Comparison of ENCODE assay signal across 8 cellular contexts in genomic region chr17:19003966-19004600, GRCh38. TPM values are rescaled to one million over a fixed set of nuclear protein-coding genes. Genes with fewer than 3 reads are reported as not detected.
DNase-seq lines count a peak whose midpoint lies in the region; ATAC-seq and TF ChIP-seq lines count a peak whose summit lies in the region.

No MANE protein-coding gene starts in this region.

- peak; percentile 69 for ATAC-seq in HCT116

- no peaks in the 10 kb centered on the region for H3K9me3 Mint-ChIP-seq in activated T-helper 1 cell treated with anti-CD3 and anti-CD28 coated beads, Interleukin-12 subunit alpha, Interleukin-12 subunit beta, Interleukin-2, Interleukin-4 antibody, amounts not matched to agents 30 ng/mL and 10 ng/mL and 1 ng/mL, durations not matched to agents 14 hours and 24 hours and 36 hours

- H3K9ac ChIP-seq in HCT116 (ENCODE audit: low read length) (peak overlapping the region; percentile 85), rectal smooth muscle tissue (ENCODE audit: low read length) (no peak overlapping the region)

- peaks cover 9% of the 10 kb centered on the region for H3K27me3 Mint-ChIP-seq in activated T-helper 1 cell treated with anti-CD3 and anti-CD28 coated beads, Interleukin-12 subunit alpha, Interleukin-12 subunit beta, Interleukin-2, Interleukin-4 antibody, amounts not matched to agents 30 ng/mL and 10 ng/mL and 1 ng/mL, durations not matched to agents 14 hours and 24 hours and 36 hours (ENCODE audit: insufficient read depth)

- no peaks in the 10 kb centered on the region for H3K9me2 ChIP-seq in HCT116 (ENCODE audit: insufficient read depth)

- peaks cover 22% of the 10 kb centered on the region for H3K4me1 Mint-ChIP-seq in activated T-helper 1 cell treated with anti-CD3 and anti-CD28 coated beads, Interleukin-12 subunit alpha, Interleukin-12 subunit beta, Interleukin-2, Interleukin-4 antibody, amounts not matched to agents 30 ng/mL and 10 ng/mL and 1 ng/mL, durations not matched to agents 14 hours and 24 hours and 36 hours (ENCODE audit: low read depth)

- no peaks in the 10 kb centered on the region; the same call in 1 of the 2 replicates for H4K20me1 ChIP-seq in HCT116 (ENCODE audit: insufficient read depth)

- no peak for TF ChIP-seq POLR2A in HCT116 (IDR thresholded peaks at IDR 0.05; ENCODE audit: borderline replicate concordance, extremely low read depth, insufficient read depth, insufficient read length)

- POLR2A ChIA-PET in HCT116 (lab: Charles Lee), result no interaction called here

- intact Hi-C loops in HCT116 (cut with micrococcal nuclease), result no loop called here
- intact Hi-C loops in activated T-helper 1 cell treated with anti-CD3 and anti-CD28 coated beads, Interleukin-12 subunit alpha, Interleukin-12 subunit beta, Interleukin-2, Interleukin-4 antibody, amounts not matched to agents 30 ng/mL and 10 ng/mL and 1 ng/mL, durations not matched to agents 14 hours and 24 hours and 36 hours (cut with micrococcal nuclease), result loop anchor here (1.0 to 5.0 kb wide), 3 partner anchors 42 to 144 kb away; no protein-coding TSS in a partner anchor

- peaks cover 6% of the 10 kb centered on the region for H3K36me3 Mint-ChIP-seq in activated T-helper 1 cell treated with anti-CD3 and anti-CD28 coated beads, Interleukin-12 subunit alpha, Interleukin-12 subunit beta, Interleukin-2, Interleukin-4 antibody, amounts not matched to agents 30 ng/mL and 10 ng/mL and 1 ng/mL, durations not matched to agents 14 hours and 24 hours and 36 hours (ENCODE audit: low read depth)

- H3K27ac Mint-ChIP-seq in activated T-helper 1 cell treated with anti-CD3 and anti-CD28 coated beads, Interleukin-12 subunit alpha, Interleukin-12 subunit beta, Interleukin-2, Interleukin-4 antibody, amounts not matched to agents 30 ng/mL and 10 ng/mL and 1 ng/mL, durations not matched to agents 14 hours and 24 hours and 36 hours, result peak overlapping the region; percentile 84

- H3K4me3 ChIP-seq in HCT116 (replicated peaks in 1 of 2; ENCODE audit: low read depth in 1 of 2, low read length in 2 of 2) (peak overlapping the region; percentile 83 to 84), rectal smooth muscle tissue (ENCODE audit: low read length) (peak overlapping the region; percentile 82)

- peaks cover 13 to 32% of the 10 kb centered on the region in 2 experiments; a peak in 3 of 4 replicates for H3K4me1 ChIP-seq in HCT116 (ENCODE audit: control insufficient read depth in 1 of 2, insufficient read depth in 2 of 2, low read length in 2 of 2)
- H3K4me1 ChIP-seq in rectal smooth muscle tissue (ENCODE audit: control insufficient read depth, insufficient read depth, low read length), result peaks cover 4% of the 10 kb centered on the region

- TF ChIP-seq RAD21 in HCT116 (IDR thresholded peaks at IDR 0.05; ENCODE audit: low read depth), result no peak

- H3K4me2 ChIP-seq in HCT116 (ENCODE audit: low read length), result peak overlapping the region; percentile 100

- H3K79me2 ChIP-seq in HCT116 (ENCODE audit: insufficient read depth, low read length), result peaks cover 52% of the 10 kb centered on the region

- no peak overlapping the region for H2AFZ ChIP-seq in HCT116 (ENCODE audit: low read depth, low read length, poor library complexity, severe bottlenecking)

- CTCF ChIA-PET in HCT116 (lab: Charles Lee), result no interaction called here

- H3K27ac ChIP-seq in HCT116 (ENCODE audit: low read depth, low read length), result peak overlapping the region; percentile 78
- peak overlapping the region; percentile 21 for H3K27ac ChIP-seq in rectal smooth muscle tissue (ENCODE audit: low read depth, low read length)

- peaks cover 9 to 42% of the 10 kb centered on the region in 2 experiments; a peak in 3 of 4 replicates for H3K36me3 ChIP-seq in HCT116 (ENCODE audit: control insufficient read depth in 1 of 2, insufficient read depth in 2 of 2, low read length in 2 of 2)
- H3K36me3 ChIP-seq in rectal smooth muscle tissue (ENCODE audit: control insufficient read depth, insufficient read depth, low read length), result no peaks in the 10 kb centered on the region

- BruUV-seq in HCT116 (replicated peaks; lab: Mats Ljungman, UMichigan), result no TSS peak

- no peaks in the 10 kb centered on the region for H3K9me3 ChIP-seq in HCT116 (ENCODE audit: control insufficient read depth in 1 of 2, insufficient read depth in 1 of 2, low read depth in 1 of 2, low read length in 2 of 2)

- RAD21 ChIA-PET in HCT116 (lab: Charles Lee; ENCODE audit: low non-redundant PET in 1 of 2, low total read pairs in 2 of 2, uncharacterized antibody in 2 of 2, unreplicated experiment in 2 of 2), result no interaction called here

- H3K4me3 Mint-ChIP-seq in activated T-helper 1 cell treated with anti-CD3 and anti-CD28 coated beads, Interleukin-12 subunit alpha, Interleukin-12 subunit beta, Interleukin-2, Interleukin-4 antibody, amounts not matched to agents 30 ng/mL and 10 ng/mL and 1 ng/mL, durations not matched to agents 14 hours and 24 hours and 36 hours, result peak overlapping the region; percentile 91

- DNase-seq in DMS53 treated with DMSO at 0.1 percent for 48 hours (lab: John Stamatoyannopoulos, UW; ENCODE audit: unreplicated experiment) (peak; percentile 4), HCT116 (ENCODE audit: low read depth, low spot score) (no peak), NCI-H526 treated with DMSO at 0.1 percent for 48 hours (lab: John Stamatoyannopoulos, UW) (peak; percentile 21), germinal center (ENCODE audit: low spot score) (peak; percentile 48), DMS153 treated with DMSO at 0.1 percent for 48 hours (lab: John Stamatoyannopoulos, UW; ENCODE audit: unreplicated experiment) (no peak), GF-D8 (lab: John Stamatoyannopoulos, UW) (no peak)
- DNase-seq in activated T-helper 1 cell treated with anti-CD3 and anti-CD28 coated beads, Interleukin-12 subunit alpha, Interleukin-12 subunit beta, Interleukin-2, Interleukin-4 antibody, amounts not matched to agents 30 ng/mL and 10 ng/mL and 1 ng/mL, durations not matched to agents 14 hours and 24 hours and 36 hours (ENCODE audit: low spot score), result peak; percentile 16

- H3K27me3 ChIP-seq in HCT116 (ENCODE audit: insufficient read depth, low read length) (no peaks in the 10 kb centered on the region), rectal smooth muscle tissue (ENCODE audit: control insufficient read depth, insufficient read depth, low read length) (no peaks in the 10 kb centered on the region)

- no peak for TF ChIP-seq CTCF in HCT116 (IDR thresholded peaks at IDR 0.05 in 2 of 3, conservative IDR thresholded peaks at IDR 0.05 in 1 of 3; ENCODE audit: borderline replicate concordance in 1 of 3, insufficient read depth in 1 of 3, low read depth in 2 of 3, low read length in 2 of 3)

TF ChIP-seq in HCT116, 20 proteins besides CTCF, POLR2A, EP300 and RAD21 (continues in another document):
- TF ChIP-seq EZH2phosphoT487 (IDR thresholded peaks at IDR 0.05; ENCODE audit: borderline replicate concordance), result no peak
- no peak for TF ChIP-seq ZBTB33 (IDR thresholded peaks at IDR 0.05; ENCODE audit: extremely low read depth, insufficient replicate concordance, low read length)
- TF ChIP-seq POLR2AphosphoS5 (IDR thresholded peaks at IDR 0.05; ENCODE audit: low read depth, low read length), result no peak
- TF ChIP-seq CEBPB (IDR thresholded peaks at IDR 0.05; ENCODE audit: low read depth), result no peak
- TF ChIP-seq ZNF274 (IDR thresholded peaks at IDR 0.05; ENCODE audit: low read depth, low read length), result no peak
- TF ChIP-seq YY1 (IDR thresholded peaks at IDR 0.05; ENCODE audit: extremely low read depth, insufficient replicate concordance, low read depth, low read length), result no peak
- TF ChIP-seq, protein P1, sequence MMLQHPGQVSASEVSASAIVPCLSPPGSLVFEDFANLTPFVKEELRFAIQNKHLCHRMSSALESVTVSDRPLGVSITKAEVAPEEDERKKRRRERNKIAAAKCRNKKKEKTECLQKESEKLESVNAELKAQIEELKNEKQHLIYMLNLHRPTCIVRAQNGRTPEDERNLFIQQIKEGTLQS (IDR thresholded peaks at IDR 0.05), result no peak

RNA-seq across cellular contexts. Expression of gene FAM83G, which starts 0.5 kb away (rescaled TPM):
- 33.9 TPM for total RNA-seq in HCT116 (2021; ENCODE audit: unreplicated experiment)
- polyA plus RNA-seq in HCT116 (2012), result 25.6 and 25.9 TPM in 2 replicates
- total RNA-seq in activated T-helper 1 cell treated with anti-CD3 and anti-CD28 coated beads, Interleukin-12 subunit alpha, Interleukin-12 subunit beta, Interleukin-2, Interleukin-4 antibody, amounts not matched to agents 30 ng/mL and 10 ng/mL and 1 ng/mL, durations not matched to agents 14 hours and 24 hours and 36 hours, result 13.0 and 13.2 TPM in 2 replicates

RNA-seq across cellular contexts. Expression of gene GRAP, which starts 42.7 kb away (rescaled TPM):
- 0.27 TPM for total RNA-seq in HCT116 (2021; ENCODE audit: unreplicated experiment)
- 0.02 and 0.10 TPM in 2 replicates for polyA plus RNA-seq in HCT116 (2012)
- 10.2 and 13.3 TPM in 2 replicates for total RNA-seq in activated T-helper 1 cell treated with anti-CD3 and anti-CD28 coated beads, Interleukin-12 subunit alpha, Interleukin-12 subunit beta, Interleukin-2, Interleukin-4 antibody, amounts not matched to agents 30 ng/mL and 10 ng/mL and 1 ng/mL, durations not matched to agents 14 hours and 24 hours and 36 hours

RNA-seq across cellular contexts. Expression of gene SLC5A10, which starts 52.1 kb away (rescaled TPM):
- not detected for total RNA-seq in HCT116 (2021; ENCODE audit: unreplicated experiment)
- polyA plus RNA-seq in HCT116 (2012), result 0.09 TPM in 1 of 2 replicates, not detected in the other
- not detected in 2 replicates for total RNA-seq in activated T-helper 1 cell treated with anti-CD3 and anti-CD28 coated beads, Interleukin-12 subunit alpha, Interleukin-12 subunit beta, Interleukin-2, Interleukin-4 antibody, amounts not matched to agents 30 ng/mL and 10 ng/mL and 1 ng/mL, durations not matched to agents 14 hours and 24 hours and 36 hours

Comparison
In these comparisons a context has a peak if more than half of its experiments do, and no peak if none do; other contexts are left out.
1. DNase-seq: peak in DMS53 treated with DMSO at 0.1 percent for 48 hours (single experiment), NCI-H526 treated with DMSO at 0.1 percent for 48 hours (single experiment), activated T-helper 1 cell treated with anti-CD3 and anti-CD28 coated beads, Interleukin-12 subunit alpha, Interleukin-12 subunit beta, Interleukin-2, Interleukin-4 antibody, amounts not matched to agents 30 ng/mL and 10 ng/mL and 1 ng/mL, durations not matched to agents 14 hours and 24 hours and 36 hours (single experiment) and germinal center (single experiment); none in HCT116 (single experiment), DMS153 treated with DMSO at 0.1 percent for 48 hours (single experiment) and GF-D8 (single experiment).